Comparison of ENCODE assay signal across 9 cellular contexts in the genomic region with DNA sequence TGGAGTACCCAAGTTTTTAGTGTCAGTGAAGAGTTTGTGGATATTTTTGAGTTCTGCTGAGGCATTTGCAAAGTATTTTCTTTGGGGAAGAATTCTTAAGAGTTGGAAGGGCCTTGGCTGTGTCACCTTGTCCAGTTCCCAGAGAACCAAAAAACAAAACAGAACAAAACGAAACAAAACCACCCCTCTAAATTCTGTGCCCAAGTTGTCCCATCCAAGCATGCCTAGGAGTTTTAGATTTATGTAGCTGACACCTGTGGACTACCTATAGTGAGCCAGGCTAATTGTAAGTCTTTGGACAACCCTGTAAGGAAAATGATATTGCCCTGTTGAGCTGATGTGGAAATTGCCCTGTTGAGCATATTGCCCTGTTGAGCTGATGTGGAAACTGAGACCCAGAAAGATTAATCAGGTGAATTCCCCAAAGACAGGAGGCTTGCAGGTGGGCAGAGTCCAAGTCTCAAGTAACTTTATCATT.
DNase-seq lines count a peak whose midpoint lies in the region; ATAC-seq and FAIRE-seq lines count a peak whose summit lies in the region.
"Had no signal": no experiment of that assay in that cellular context is flagged by ENCODE, and none has a peak within 500 bp of the region (broad histone marks: within the 10 kb centered on the region; RNA-seq: fewer than 3 reads in every experiment).

No MANE protein-coding gene starts in this region.

- peaks cover 20% of the 10 kb centered on the region for H3K36me3 ChIP-seq in iPS-20b (ENCODE audit: insufficient read depth, low read depth, low read length)

- H3K4me3 Mint-ChIP-seq in activated naive CD8-positive, alpha-beta T cell: peak overlapping the region; percentile 84
- H3K4me3 Mint-ChIP-seq in stimulated activated naive CD8-positive, alpha-beta T cell treated with anti-CD3 and anti-CD28 coated beads, Interleukin-15, amount 100 ng/mL, for 72 hours: peak overlapping the region; percentile 83 to 87

- FAIRE-seq in GM19239 (lab: Jason Lieb, UNC): no peak
- FAIRE-seq: A204.1 had no signal

- no peaks in the 10 kb centered on the region for H3K27me3 ChIP-seq in iPS-20b (ENCODE audit: insufficient read depth, low read length)

- peaks cover 51% of the 10 kb centered on the region for H3K4me1 Mint-ChIP-seq in activated naive CD8-positive, alpha-beta T cell (ENCODE audit: low read depth)
- H3K4me1 Mint-ChIP-seq in stimulated activated naive CD8-positive, alpha-beta T cell treated with anti-CD3 and anti-CD28 coated beads, Interleukin-15, amount 100 ng/mL, for 72 hours: peaks cover 54% of the 10 kb centered on the region

- H3K9me3 Mint-ChIP-seq in activated naive CD8-positive, alpha-beta T cell (ENCODE audit: low read depth): no peaks in the 10 kb centered on the region
- peaks cover 5 to 17% of the 10 kb centered on the region in 2 donors for H3K9me3 Mint-ChIP-seq in stimulated activated naive CD8-positive, alpha-beta T cell treated with anti-CD3 and anti-CD28 coated beads, Interleukin-15, amount 100 ng/mL, for 72 hours

- peak overlapping the region; percentile 78 for H3K4me3 ChIP-seq in iPS-20b (ENCODE audit: low read length)

- peak; percentile 35 for DNase-seq in DMS53 (lab: John Stamatoyannopoulos, UW)
- DNase-seq in DMS53 treated with DMSO at 0.1 percent for 48 hours (lab: John Stamatoyannopoulos, UW; ENCODE audit: unreplicated experiment): no peak
- DNase-seq in stimulated activated naive CD8-positive, alpha-beta T cell treated with anti-CD3 and anti-CD28 coated beads, Interleukin-15, amount 100 ng/mL, for 72 hours: no peak
- DNase-seq in GM19239 (ENCODE audit: insufficient read length, low spot score): no peak
- DNase-seq in globus pallidus (ENCODE audit: low spot score): no peak

- H3K36me3 Mint-ChIP-seq in activated naive CD8-positive, alpha-beta T cell: peaks cover 11% of the 10 kb centered on the region

- peaks cover 7% of the 10 kb centered on the region for H3K9me3 ChIP-seq in iPS-20b (ENCODE audit: insufficient read depth, low read depth, low read length)

- peak overlapping the region; percentile 71; the same call in 1 of the 2 replicates for H3K9ac ChIP-seq in iPS-20b (ENCODE audit: low read depth, low read length)

- ATAC-seq in stimulated activated naive CD8-positive, alpha-beta T cell treated with anti-CD3 and anti-CD28 coated beads, Interleukin-15, amount 100 ng/mL, for 72 hours: no peak
- ATAC-seq in GM21526 (IDR thresholded peaks at IDR 0.05; ENCODE audit: low FRiP score, unreplicated experiment): no peak

- no peaks in the 10 kb centered on the region for H3K27me3 Mint-ChIP-seq in activated naive CD8-positive, alpha-beta T cell
- H3K27me3 Mint-ChIP-seq in stimulated activated naive CD8-positive, alpha-beta T cell treated with anti-CD3 and anti-CD28 coated beads, Interleukin-15, amount 100 ng/mL, for 72 hours: no peaks in the 10 kb centered on the region

- H3K27ac ChIP-seq in iPS-20b (ENCODE audit: low read length): no peak overlapping the region

- peak overlapping the region; percentile 55 for H3K27ac Mint-ChIP-seq in activated naive CD8-positive, alpha-beta T cell
- peak overlapping the region; percentile 88 to 92 for H3K27ac Mint-ChIP-seq in stimulated activated naive CD8-positive, alpha-beta T cell treated with anti-CD3 and anti-CD28 coated beads, Interleukin-15, amount 100 ng/mL, for 72 hours

- peaks cover 16% of the 10 kb centered on the region; the same call in 1 of the 2 replicates for H3K4me1 ChIP-seq in iPS-20b (ENCODE audit: insufficient read depth, low read length)
